1 cellular context compared by ENCODE assay signal in genomic region chr17:4426499-4427208, GRCh38.
TF ChIP-seq lines count a peak whose summit lies in the region.

No MANE protein-coding gene starts in this region.

TF ChIP-seq in SK-N-SH, 30 proteins besides CTCF, POLR2A, EP300 and RAD21 (continued from another document):
- TF ChIP-seq IRF3 (IDR thresholded peaks at IDR 0.05; ENCODE audit: low read depth, low read length): no peak
- no peak for TF ChIP-seq POLR2AphosphoS5 (IDR thresholded peaks at IDR 0.05; ENCODE audit: low read depth, low read length)
- no peak for TF ChIP-seq JUND (IDR thresholded peaks at IDR 0.05)
- no peak for TF ChIP-seq TAF1 (IDR thresholded peaks at IDR 0.05; ENCODE audit: borderline replicate concordance, low read depth, low read length)
- TF ChIP-seq NRF1 (IDR thresholded peaks at IDR 0.05; ENCODE audit: low read depth, low read length): no peak
- TF ChIP-seq ELF1 (IDR thresholded peaks at IDR 0.05): no peak
- no peak for TF ChIP-seq NFIC (IDR thresholded peaks at IDR 0.05; ENCODE audit: borderline replicate concordance)
- no peak for TF ChIP-seq TCF12 (IDR thresholded peaks at IDR 0.05)
TF ChIP-seq in SK-N-SH: peak in this region for 0.
